In the genomic region with DNA sequence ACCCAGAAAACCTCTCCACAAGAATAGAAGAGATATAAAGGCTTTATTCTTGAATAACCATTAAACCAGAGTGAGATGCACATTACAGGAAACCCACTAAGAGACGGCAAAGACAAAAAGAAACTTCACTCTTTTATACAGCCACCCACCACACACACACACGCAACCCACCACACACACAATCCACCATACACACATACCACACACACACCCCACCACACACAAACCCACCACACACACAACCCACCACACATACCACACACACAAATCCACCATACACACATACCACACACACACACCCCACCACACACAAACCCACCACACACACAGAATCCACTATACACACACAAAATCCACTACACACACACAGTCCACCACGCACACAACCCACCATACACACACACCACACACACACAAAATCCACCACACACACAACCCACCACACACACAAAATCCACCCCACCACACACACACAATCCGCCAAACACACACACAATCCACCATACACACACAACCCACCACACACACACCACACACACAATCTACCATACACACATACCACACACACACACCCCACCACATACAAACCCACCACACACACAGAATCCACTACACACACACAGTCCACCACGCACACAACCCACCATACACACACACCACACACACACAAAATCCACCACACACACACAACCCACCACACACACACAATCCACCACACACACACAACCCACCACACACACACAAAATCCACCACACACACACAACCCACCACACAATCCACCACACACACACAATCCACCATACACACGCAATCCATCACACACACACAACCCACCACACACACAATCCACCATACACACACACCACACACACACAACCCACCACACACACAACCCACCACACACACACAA, we compare ENCODE assay signal across 21 cellular contexts. TPM values are rescaled to one million over a fixed set of nuclear protein-coding genes. Genes with fewer than 3 reads are reported as not detected.
DNase-seq lines count a peak whose midpoint lies in the region; ATAC-seq and TF ChIP-seq lines count a peak whose summit lies in the region.
"Had no signal": no experiment of that assay in that cellular context is flagged by ENCODE, and none has a peak within 500 bp of the region (broad histone marks: within the 10 kb centered on the region; RNA-seq: fewer than 3 reads in every experiment).

No MANE protein-coding gene starts in this region.

- no peak overlapping the region for H3K4me3 ChIP-seq in CD4-positive, alpha-beta memory T cell (ENCODE audit: low read length in 2 of 2)
- no peak overlapping the region for H3K4me3 ChIP-seq in gastrocnemius medialis
- H3K4me3 ChIP-seq: cardiac muscle cell, left lung, mucosa of descending colon, right atrium auricular region, stomach, uterus had no signal

- intact Hi-C loops in CD4-positive, alpha-beta memory T cell (cut with micrococcal nuclease): loop anchor here (5.0 kb wide), 2 partner anchors 153 to 418 kb away; a partner anchor contains a TSS
- intact Hi-C loops in activated CD8-positive, alpha-beta T cell treated with anti-CD3 and anti-CD28 coated beads for 36 hours (cut with micrococcal nuclease): loop anchor here (5.0 to 10.0 kb wide), 2 partner anchors 48 to 396 kb away; a partner anchor contains a TSS
- intact Hi-C loops in gastrocnemius medialis (cut with DNase I; ENCODE audit: low total_unique reads): no loop called here

- CTCF ChIA-PET in CD4-positive, alpha-beta memory T cell (lab: Charles Lee; ENCODE audit: partially characterized antibody): interaction anchor here (1.4 kb wide), 2 partner anchors 47 to 63 kb away, joined by 3 to 13 read pairs; a partner anchor contains a TSS
- CTCF ChIA-PET in activated CD8-positive, alpha-beta T cell treated with anti-CD3 and anti-CD28 coated beads for 36 hours (lab: Charles Lee): no interaction called here

- peaks cover 24 to 58% (median 35%) of the 10 kb centered on the region in 4 donors for H3K4me1 Mint-ChIP-seq in CD4-positive, alpha-beta memory T cell
- peaks cover 47% of the 10 kb centered on the region for H3K4me1 Mint-ChIP-seq in activated CD8-positive, alpha-beta T cell treated with anti-CD3 and anti-CD28 coated beads for 36 hours (ENCODE audit: low read depth)
- peaks cover 46 to 51% (median 47%) of the 10 kb centered on the region in 3 donors for H3K4me1 Mint-ChIP-seq in naive B cell

- DNase-seq in CD4-positive, alpha-beta memory T cell: no peak
- DNase-seq in activated CD8-positive, alpha-beta T cell treated with anti-CD3 and anti-CD28 coated beads for 36 hours: peak; percentile 28
- no peak for DNase-seq in naive B cell
- DNase-seq in gastrocnemius medialis: no peak
- DNase-seq in LoVo (ENCODE audit: low spot score): no peak
- DNase-seq: activated CD4-positive, CD25-positive, alpha-beta regulatory T cell; AML-193; GDM1; HFFc6; left lung; mucosa of descending colon; NCI-H1436 treated with DMSO at 0.1 percent for 48 hours; NCI-H2171; NCI-H82; stomach; uterus had no signal

- POLR2A ChIA-PET in CD4-positive, alpha-beta memory T cell (lab: Charles Lee; ENCODE audit: partially characterized antibody): interaction anchor here (0.7 to 4.4 kb wide), 5 partner anchors 10 to 396 kb away, joined by 3 to 43 read pairs (median 13); a partner anchor contains a TSS
- POLR2A ChIA-PET in activated CD8-positive, alpha-beta T cell treated with anti-CD3 and anti-CD28 coated beads for 36 hours (lab: Charles Lee): interaction anchor here (0.9 to 2.1 kb wide), 7 partner anchors 9 to 48 kb away, joined by 3 to 10 read pairs (median 4); a partner anchor contains a TSS

- H3K27ac ChIP-seq in C4-2B (peak overlapping the region; percentile 83), gastrocnemius medialis (no peak overlapping the region)
- no peak overlapping the region for H3K27ac ChIP-seq in CD4-positive, alpha-beta memory T cell (ENCODE audit: low read depth, low read length)
- H3K27ac ChIP-seq: cardiac muscle cell, left lung, right atrium auricular region, stomach, uterus had no signal

- H3K36me3 ChIP-seq in CD4-positive, alpha-beta memory T cell (ENCODE audit: insufficient read depth, low read length): no peaks in the 10 kb centered on the region
- no peaks in the 10 kb centered on the region for H3K36me3 ChIP-seq in gastrocnemius medialis
- H3K36me3 ChIP-seq: cardiac muscle cell, left lung, right atrium auricular region, stomach, uterus had no signal

- H3K4me1 ChIP-seq in CD4-positive, alpha-beta memory T cell (ENCODE audit: insufficient read depth, low read length): peaks cover 30% of the 10 kb centered on the region
- peaks cover 25 to 31% of the 10 kb centered on the region in 2 donors for H3K4me1 ChIP-seq in gastrocnemius medialis
- H3K4me1 ChIP-seq: uterus had no signal

- H3K36me3 Mint-ChIP-seq in CD4-positive, alpha-beta memory T cell: no peaks in the 10 kb centered on the region
- peaks cover 3% of the 10 kb centered on the region for H3K36me3 Mint-ChIP-seq in activated CD8-positive, alpha-beta T cell treated with anti-CD3 and anti-CD28 coated beads for 36 hours (ENCODE audit: low read depth)
- no peaks in the 10 kb centered on the region for H3K36me3 Mint-ChIP-seq in naive B cell

- peak overlapping the region; percentile 14 to 84 (median 69) for H3K27ac Mint-ChIP-seq in CD4-positive, alpha-beta memory T cell
- peak overlapping the region; percentile 62 for H3K27ac Mint-ChIP-seq in activated CD8-positive, alpha-beta T cell treated with anti-CD3 and anti-CD28 coated beads for 36 hours
- H3K27ac Mint-ChIP-seq in naive B cell: peak overlapping the region in 4 of 6 donors; percentile 20 to 98 (median 84)
- H3K27ac Mint-ChIP-seq: HFFc6 had no signal

- H3K27me3 Mint-ChIP-seq in CD4-positive, alpha-beta memory T cell: no peaks in the 10 kb centered on the region
- H3K27me3 Mint-ChIP-seq in activated CD8-positive, alpha-beta T cell treated with anti-CD3 and anti-CD28 coated beads for 36 hours: no peaks in the 10 kb centered on the region
- no peaks in the 10 kb centered on the region for H3K27me3 Mint-ChIP-seq in naive B cell

- H3K4me3 Mint-ChIP-seq in CD4-positive, alpha-beta memory T cell: no peak overlapping the region
- no peak overlapping the region for H3K4me3 Mint-ChIP-seq in activated CD8-positive, alpha-beta T cell treated with anti-CD3 and anti-CD28 coated beads for 36 hours
- H3K4me3 Mint-ChIP-seq in naive B cell: no peak overlapping the region
- H3K4me3 Mint-ChIP-seq: HFFc6 had no signal

- TF ChIP-seq CTCF in C4-2B (conservative IDR thresholded peaks at IDR 0.05) (no peak), gastrocnemius medialis (IDR thresholded peaks at IDR 0.05 in 4 of 5, conservative IDR thresholded peaks at IDR 0.05 in 1 of 5) (no peak)
- no peak for TF ChIP-seq CTCF in activated CD8-positive, alpha-beta T cell treated with anti-CD3 and anti-CD28 coated beads for 36 hours (IDR thresholded peaks at IDR 0.05)

- no peak for TF ChIP-seq POLR2A in gastrocnemius medialis (IDR thresholded peaks at IDR 0.05)

- peak; percentile 21 for ATAC-seq in activated CD8-positive, alpha-beta T cell treated with anti-CD3 and anti-CD28 coated beads for 36 hours
- ATAC-seq in naive B cell (ENCODE audit: low read depth in 2 of 2): no peak
- ATAC-seq in gastrocnemius medialis: no peak
- ATAC-seq in HG02852 (IDR thresholded peaks at IDR 0.05; ENCODE audit: unreplicated experiment): no peak
- ATAC-seq: left lung, mucosa of descending colon had no signal

- no peaks in the 10 kb centered on the region for H3K9me3 ChIP-seq in CD4-positive, alpha-beta memory T cell (ENCODE audit: control insufficient read depth in 1 of 2, low read length in 2 of 2)
- H3K9me3 ChIP-seq in gastrocnemius medialis: no peaks in the 10 kb centered on the region
- H3K9me3 ChIP-seq: left lung, mucosa of descending colon, right atrium auricular region, stomach, uterus had no signal

- H3K9me3 Mint-ChIP-seq in CD4-positive, alpha-beta memory T cell: no peaks in the 10 kb centered on the region
- no peaks in the 10 kb centered on the region for H3K9me3 Mint-ChIP-seq in activated CD8-positive, alpha-beta T cell treated with anti-CD3 and anti-CD28 coated beads for 36 hours
- H3K9me3 Mint-ChIP-seq in naive B cell: no peaks in the 10 kb centered on the region
- H3K9me3 Mint-ChIP-seq: HFFc6 had no signal

- in situ Hi-C loops in gastrocnemius medialis (cut with MboI; ENCODE audit: low sequenced_read_pairs in 4 of 4): no loop called here

- H3K27me3 ChIP-seq in CD4-positive, alpha-beta memory T cell (ENCODE audit: insufficient read depth, low read length): no peaks in the 10 kb centered on the region
- no peaks in the 10 kb centered on the region for H3K27me3 ChIP-seq in gastrocnemius medialis
- H3K27me3 ChIP-seq: cardiac muscle cell, left lung, right atrium auricular region, stomach, uterus had no signal

RNA-seq across cellular contexts. Expression of a gene that starts 9.4 kb away (rescaled TPM):
- total RNA-seq in CD4-positive, alpha-beta memory T cell: 10 to 100 TPM; 72.0 to 78.5 TPM
- 10 to 100 TPM; 29.4 to 62.1 TPM for polyA plus RNA-seq in CD4-positive, alpha-beta memory T cell
- 10 to 100 TPM; 56.0 to 59.2 TPM for total RNA-seq in activated CD8-positive, alpha-beta T cell treated with anti-CD3 and anti-CD28 coated beads for 36 hours
- 100 to 1,000 TPM in 1 of 6 donors, 10 to 100 TPM in 5; 46.3 to 115 (median 68.5) TPM for polyA plus RNA-seq in naive B cell (ENCODE audit: low read depth in 6 of 6)
- total RNA-seq in gastrocnemius medialis: 100 to 1,000 TPM; 115 to 332 (median 159) TPM

RNA-seq across cellular contexts. Expression of a gene that starts 17.8 kb away (rescaled TPM):
- total RNA-seq in CD4-positive, alpha-beta memory T cell: not detected
- not detected for polyA plus RNA-seq in CD4-positive, alpha-beta memory T cell
- not detected for total RNA-seq in activated CD8-positive, alpha-beta T cell treated with anti-CD3 and anti-CD28 coated beads for 36 hours
- polyA plus RNA-seq in naive B cell (ENCODE audit: low read depth in 6 of 6): not detected
- 10 to 100 TPM in 1 of 4 donors, 1 to 10 TPM in 3; 4.7 to 14.3 (median 6.5) TPM for total RNA-seq in gastrocnemius medialis
- total RNA-seq: SK-MEL-5 had no signal

RNA-seq across cellular contexts. Expression of a gene that starts 19.9 kb away (rescaled TPM):
- total RNA-seq in CD4-positive, alpha-beta memory T cell: 1 to 10 TPM; 4.3 to 5.5 TPM
- 1 to 10 TPM in 1 of 2 donors, under 1 TPM in 1; 0.67 to 7.6 TPM for polyA plus RNA-seq in CD4-positive, alpha-beta memory T cell
- total RNA-seq in activated CD8-positive, alpha-beta T cell treated with anti-CD3 and anti-CD28 coated beads for 36 hours: 1 to 10 TPM; 4.7 to 4.9 TPM
- 1 to 10 TPM; 1.4 to 8.9 (median 4.5) TPM for polyA plus RNA-seq in naive B cell (ENCODE audit: low read depth in 6 of 6)
- 1 to 10 TPM; 3.1 to 7.5 (median 3.3) TPM for total RNA-seq in gastrocnemius medialis

RNA-seq across cellular contexts. Expression of a gene that starts 35.9 kb away (rescaled TPM):
- total RNA-seq in CD4-positive, alpha-beta memory T cell: 10 to 100 TPM; 13.0 to 17.8 TPM
- 1 to 10 TPM; 3.6 to 8.6 TPM for polyA plus RNA-seq in CD4-positive, alpha-beta memory T cell
- 1 to 10 TPM; 2.6 to 2.9 TPM for total RNA-seq in activated CD8-positive, alpha-beta T cell treated with anti-CD3 and anti-CD28 coated beads for 36 hours
- polyA plus RNA-seq in naive B cell (ENCODE audit: low read depth in 6 of 6): 1 to 10 TPM in 5 of 6 donors, not detected in 1; 1.3 to 7.6 (median 6.2) TPM
- 1 to 10 TPM in 2 of 4 donors, under 1 TPM in 1, not detected in 1; 0.27 to 2.7 (median 1.1) TPM for total RNA-seq in gastrocnemius medialis
- total RNA-seq: HFFc6, SK-MEL-5 had no signal

RNA-seq across cellular contexts. Expression of a gene that starts 36.1 kb away (rescaled TPM):
- total RNA-seq in CD4-positive, alpha-beta memory T cell: 10 to 100 TPM; 11.0 to 12.8 TPM
- polyA plus RNA-seq in CD4-positive, alpha-beta memory T cell: 10 to 100 TPM; 14.8 to 16.0 TPM
- total RNA-seq in activated CD8-positive, alpha-beta T cell treated with anti-CD3 and anti-CD28 coated beads for 36 hours: 10 to 100 TPM; 21.8 to 21.9 TPM
- polyA plus RNA-seq in naive B cell (ENCODE audit: low read depth in 6 of 6): 10 to 100 TPM; 15.2 to 28.6 (median 25.4) TPM
- total RNA-seq in gastrocnemius medialis: 1 to 10 TPM in 3 of 4 donors, under 1 TPM in 1; 0.62 to 6.8 (median 1.9) TPM
- total RNA-seq: HFFc6, SK-MEL-5 had no signal

Comparison
In these comparisons a context has a peak if more than half of its experiments do, and no peak if none do; other contexts are left out.
1. RNA of a gene that starts 17.8 kb away (total RNA-seq): 4.7 to 14.3 TPM in gastrocnemius medialis; not detected in CD4-positive, alpha-beta memory T cell and not detected in activated CD8-positive, alpha-beta T cell treated with anti-CD3 and anti-CD28 coated beads for 36 hours; every median in the first group is over 4 times any median in the second.
2. Peak in every context shown above with its lines, with median percentiles within 50 percentile points of each other: H3K27ac Mint-ChIP-seq.